8 cellular contexts compared by ENCODE assay signal in genomic region chr1:63327417-63328139, GRCh38. TPM values are rescaled to one million over a fixed set of nuclear protein-coding genes. Genes with fewer than 3 reads are reported as not detected.
A peak's percentile ranks its signal among the peaks of the same experiment; 100 is the strongest.
DNase-seq lines count a peak whose midpoint lies in the region; ATAC-seq and TF ChIP-seq lines count a peak whose summit lies in the region.

No MANE protein-coding gene starts in this region.

- H3K9me2 ChIP-seq in HCT116 (ENCODE audit: insufficient read depth): no peaks in the 10 kb centered on the region

- DNase-seq in activated CD4-positive, alpha-beta T cell treated with anti-CD3 and anti-CD28 coated beads, Interleukin-2, amount 10 ng/mL, durations not matched to agents 24 days and 14 days: peak; percentile 88
- DNase-seq in activated CD4-positive, alpha-beta T cell treated with anti-CD3 and anti-CD28 coated beads, Interleukin-2, amount 50 U/mL, for 1 hour: no peak
- DNase-seq in HCT116 (ENCODE audit: low read depth, low spot score): peak; percentile 60
- peak; percentile 69 for DNase-seq in NCI-H2196 (lab: John Stamatoyannopoulos, UW; ENCODE audit: unreplicated experiment)
- peak; percentile 37 for DNase-seq in activated T-helper 1 cell treated with anti-CD3 and anti-CD28 coated beads, Interleukin-12 subunit alpha, Interleukin-12 subunit beta, Interleukin-2, Interleukin-4 antibody, amounts not matched to agents 30 ng/mL and 10 ng/mL and 1 ng/mL, durations not matched to agents 14 hours and 24 hours and 36 hours (ENCODE audit: low spot score)
- peak; percentile 76 to 77 for DNase-seq in cardiac muscle cell (ENCODE audit: low read depth in 1 of 2, low spot score in 1 of 2)
- peak; percentile 89 for DNase-seq in retina

- BruUV-seq in HCT116 (replicated peaks; lab: Mats Ljungman, UMichigan): no TSS peak

- H3K36me3 ChIP-seq in HCT116 (ENCODE audit: control insufficient read depth in 1 of 2, insufficient read depth in 2 of 2, low read length in 2 of 2): no peaks in the 10 kb centered on the region
- H3K36me3 ChIP-seq in cardiac muscle cell: no peaks in the 10 kb centered on the region

- POLR2A ChIA-PET in HCT116 (lab: Charles Lee): no interaction called here

- H3K36me3 Mint-ChIP-seq in activated CD4-positive, alpha-beta T cell treated with anti-CD3 and anti-CD28 coated beads, Interleukin-2, amount 10 ng/mL, durations not matched to agents 24 days and 14 days (ENCODE audit: low read depth): peaks cover 4% of the 10 kb centered on the region
- peaks cover 5% of the 10 kb centered on the region for H3K36me3 Mint-ChIP-seq in activated T-helper 1 cell treated with anti-CD3 and anti-CD28 coated beads, Interleukin-12 subunit alpha, Interleukin-12 subunit beta, Interleukin-2, Interleukin-4 antibody, amounts not matched to agents 30 ng/mL and 10 ng/mL and 1 ng/mL, durations not matched to agents 14 hours and 24 hours and 36 hours (ENCODE audit: low read depth)

- no peaks in the 10 kb centered on the region for H3K79me2 ChIP-seq in HCT116 (ENCODE audit: insufficient read depth, low read length)

- peak overlapping the region; percentile 78 for H3K27ac Mint-ChIP-seq in activated CD4-positive, alpha-beta T cell treated with anti-CD3 and anti-CD28 coated beads, Interleukin-2, amount 10 ng/mL, durations not matched to agents 24 days and 14 days
- peak overlapping the region; percentile 72 for H3K27ac Mint-ChIP-seq in activated T-helper 1 cell treated with anti-CD3 and anti-CD28 coated beads, Interleukin-12 subunit alpha, Interleukin-12 subunit beta, Interleukin-2, Interleukin-4 antibody, amounts not matched to agents 30 ng/mL and 10 ng/mL and 1 ng/mL, durations not matched to agents 14 hours and 24 hours and 36 hours

- RAD21 ChIA-PET in HCT116 (lab: Charles Lee; ENCODE audit: low non-redundant PET in 1 of 2, low total read pairs in 2 of 2, uncharacterized antibody in 2 of 2, unreplicated experiment in 2 of 2): no interaction called here

- peak overlapping the region; percentile 36 for H3K4me3 Mint-ChIP-seq in activated CD4-positive, alpha-beta T cell treated with anti-CD3 and anti-CD28 coated beads, Interleukin-2, amount 10 ng/mL, durations not matched to agents 24 days and 14 days
- H3K4me3 Mint-ChIP-seq in activated T-helper 1 cell treated with anti-CD3 and anti-CD28 coated beads, Interleukin-12 subunit alpha, Interleukin-12 subunit beta, Interleukin-2, Interleukin-4 antibody, amounts not matched to agents 30 ng/mL and 10 ng/mL and 1 ng/mL, durations not matched to agents 14 hours and 24 hours and 36 hours: peak overlapping the region; percentile 17

- no peak overlapping the region for H3K27ac ChIP-seq in HCT116 (ENCODE audit: low read depth, low read length)
- no peak overlapping the region for H3K27ac ChIP-seq in cardiac muscle cell

- H3K4me1 ChIP-seq in HCT116 (ENCODE audit: control insufficient read depth in 1 of 2, insufficient read depth in 2 of 2, low read length in 2 of 2) (peaks cover 0 to 10% of the 10 kb centered on the region in 2 experiments; a peak in 3 of 4 replicates), cardiac muscle cell (ENCODE audit: low read depth) (no peaks in the 10 kb centered on the region)

- TF ChIP-seq RAD21 in HCT116 (IDR thresholded peaks at IDR 0.05; ENCODE audit: low read depth): peak; percentile 74

- TF ChIP-seq CTCF in HCT116 (IDR thresholded peaks at IDR 0.05 in 2 of 3, conservative IDR thresholded peaks at IDR 0.05 in 1 of 3; ENCODE audit: borderline replicate concordance in 1 of 3, insufficient read depth in 1 of 3, low read depth in 2 of 3, low read length in 2 of 3) (peak; percentile 60 to 86 (median 86)), cardiac muscle cell (IDR thresholded peaks at IDR 0.05; ENCODE audit: low read depth, low read length) (peak; percentile 78)

- peaks cover 23% of the 10 kb centered on the region for H3K4me1 Mint-ChIP-seq in activated CD4-positive, alpha-beta T cell treated with anti-CD3 and anti-CD28 coated beads, Interleukin-2, amount 10 ng/mL, durations not matched to agents 24 days and 14 days
- H3K4me1 Mint-ChIP-seq in activated T-helper 1 cell treated with anti-CD3 and anti-CD28 coated beads, Interleukin-12 subunit alpha, Interleukin-12 subunit beta, Interleukin-2, Interleukin-4 antibody, amounts not matched to agents 30 ng/mL and 10 ng/mL and 1 ng/mL, durations not matched to agents 14 hours and 24 hours and 36 hours (ENCODE audit: low read depth): peaks cover 17% of the 10 kb centered on the region

- H3K9me3 ChIP-seq in HCT116 (ENCODE audit: control insufficient read depth in 1 of 2, insufficient read depth in 1 of 2, low read depth in 1 of 2, low read length in 2 of 2) (no peaks in the 10 kb centered on the region), cardiac muscle cell (ENCODE audit: low read depth) (no peaks in the 10 kb centered on the region)

- H3K9me3 Mint-ChIP-seq in activated CD4-positive, alpha-beta T cell treated with anti-CD3 and anti-CD28 coated beads, Interleukin-2, amount 10 ng/mL, durations not matched to agents 24 days and 14 days: peaks cover 11% of the 10 kb centered on the region
- no peaks in the 10 kb centered on the region for H3K9me3 Mint-ChIP-seq in activated T-helper 1 cell treated with anti-CD3 and anti-CD28 coated beads, Interleukin-12 subunit alpha, Interleukin-12 subunit beta, Interleukin-2, Interleukin-4 antibody, amounts not matched to agents 30 ng/mL and 10 ng/mL and 1 ng/mL, durations not matched to agents 14 hours and 24 hours and 36 hours

- peak overlapping the region in 1 of 2 experiments; percentile 9; a peak in 1 of 4 replicates for H3K4me3 ChIP-seq in HCT116 (replicated peaks in 1 of 2; ENCODE audit: low read depth in 1 of 2, low read length in 2 of 2)
- no peak overlapping the region for H3K4me3 ChIP-seq in cardiac muscle cell

- H3K4me2 ChIP-seq in HCT116 (ENCODE audit: low read length): peak overlapping the region; percentile 58

- CTCF ChIA-PET in HCT116 (lab: Charles Lee): interaction anchor here (1.0 to 2.4 kb wide), 4 partner anchors 10 to 127 kb away, joined by 3 to 11 read pairs (median 4); no protein-coding TSS in a partner anchor

- peaks cover 71% of the 10 kb centered on the region for H3K27me3 Mint-ChIP-seq in activated CD4-positive, alpha-beta T cell treated with anti-CD3 and anti-CD28 coated beads, Interleukin-2, amount 10 ng/mL, durations not matched to agents 24 days and 14 days
- H3K27me3 Mint-ChIP-seq in activated T-helper 1 cell treated with anti-CD3 and anti-CD28 coated beads, Interleukin-12 subunit alpha, Interleukin-12 subunit beta, Interleukin-2, Interleukin-4 antibody, amounts not matched to agents 30 ng/mL and 10 ng/mL and 1 ng/mL, durations not matched to agents 14 hours and 24 hours and 36 hours (ENCODE audit: insufficient read depth): peaks cover 78% of the 10 kb centered on the region

- no peak overlapping the region for H3K9ac ChIP-seq in HCT116 (ENCODE audit: low read length)

- H4K20me1 ChIP-seq in HCT116 (ENCODE audit: insufficient read depth): no peaks in the 10 kb centered on the region

- ATAC-seq in HCT116 (peak; percentile 98), HG03095 (IDR thresholded peaks at IDR 0.05; ENCODE audit: unreplicated experiment) (no peak)

- intact Hi-C loops in activated CD4-positive, alpha-beta T cell treated with anti-CD3 and anti-CD28 coated beads, Interleukin-2, amount 10 ng/mL, durations not matched to agents 24 days and 14 days (cut with micrococcal nuclease): loop anchor here (1.0 to 10.0 kb wide), 5 partner anchors 9 to 483 kb away; partner anchors contain the start of genes EFCAB7 and ITGB3BP
- intact Hi-C loops in HCT116 (cut with micrococcal nuclease): loop anchor here (5.0 to 10.0 kb wide), 3 partner anchors 115 to 917 kb away; partner anchors contain the start of genes EFCAB7 and ITGB3BP
- intact Hi-C loops in activated T-helper 1 cell treated with anti-CD3 and anti-CD28 coated beads, Interleukin-12 subunit alpha, Interleukin-12 subunit beta, Interleukin-2, Interleukin-4 antibody, amounts not matched to agents 30 ng/mL and 10 ng/mL and 1 ng/mL, durations not matched to agents 14 hours and 24 hours and 36 hours (cut with micrococcal nuclease): loop anchor here (1.0 to 5.0 kb wide), 4 partner anchors 10 to 920 kb away; partner anchors contain the start of genes EFCAB7 and ITGB3BP

- H3K27me3 ChIP-seq in HCT116 (ENCODE audit: insufficient read depth, low read length) (no peaks in the 10 kb centered on the region), cardiac muscle cell (peaks cover 100% of the 10 kb centered on the region)

- H2AFZ ChIP-seq in HCT116 (ENCODE audit: low read depth, low read length, poor library complexity, severe bottlenecking): peak overlapping the region; percentile 97

- no peak for TF ChIP-seq POLR2A in HCT116 (IDR thresholded peaks at IDR 0.05; ENCODE audit: borderline replicate concordance, extremely low read depth, insufficient read depth, insufficient read length)

TF ChIP-seq in HCT116, 20 proteins besides CTCF, POLR2A, EP300 and RAD21 (continues in another document):
- TF ChIP-seq POLR2AphosphoS5 (IDR thresholded peaks at IDR 0.05; ENCODE audit: low read depth, low read length) (peak; percentile 18; the same call in 1 of the 2 replicates), MAX (IDR thresholded peaks at IDR 0.05) (peak; percentile 92), YY1 (IDR thresholded peaks at IDR 0.05; ENCODE audit: extremely low read depth, insufficient replicate concordance, low read depth, low read length) (peak; percentile 13)

RNA-seq across cellular contexts. Expression of gene FOXD3, which starts 5.2 kb away (rescaled TPM):
- total RNA-seq in activated CD4-positive, alpha-beta T cell treated with anti-CD3 and anti-CD28 coated beads, Interleukin-2, amount 10 ng/mL, durations not matched to agents 24 days and 14 days: not detected in 2 replicates
- 0.17 TPM for total RNA-seq in HCT116 (2021; ENCODE audit: unreplicated experiment)
- polyA plus RNA-seq in HCT116 (2012): 0.10 and 0.13 TPM in 2 replicates
- total RNA-seq in activated T-helper 1 cell treated with anti-CD3 and anti-CD28 coated beads, Interleukin-12 subunit alpha, Interleukin-12 subunit beta, Interleukin-2, Interleukin-4 antibody, amounts not matched to agents 30 ng/mL and 10 ng/mL and 1 ng/mL, durations not matched to agents 14 hours and 24 hours and 36 hours: not detected in 2 replicates
- total RNA-seq in cardiac muscle cell: not detected in 2 replicates
- not detected in 2 replicates for polyA plus RNA-seq in cardiac muscle cell

RNA-seq across cellular contexts. Expression of gene ALG6, which starts 39.8 kb away (rescaled TPM):
- 24.5 and 27.7 TPM in 2 replicates for total RNA-seq in activated CD4-positive, alpha-beta T cell treated with anti-CD3 and anti-CD28 coated beads, Interleukin-2, amount 10 ng/mL, durations not matched to agents 24 days and 14 days
- total RNA-seq in HCT116 (2021; ENCODE audit: unreplicated experiment) (14.7 TPM), cardiac muscle cell (6.0 and 8.3 TPM in 2 replicates)
- 2.1 and 3.7 TPM in 2 replicates for polyA plus RNA-seq in HCT116 (2012)
- total RNA-seq in activated T-helper 1 cell treated with anti-CD3 and anti-CD28 coated beads, Interleukin-12 subunit alpha, Interleukin-12 subunit beta, Interleukin-2, Interleukin-4 antibody, amounts not matched to agents 30 ng/mL and 10 ng/mL and 1 ng/mL, durations not matched to agents 14 hours and 24 hours and 36 hours: 25.8 and 26.9 TPM in 2 replicates
- 6.9 and 15.0 TPM in 2 replicates for polyA plus RNA-seq in cardiac muscle cell
